13 cellular contexts compared by ENCODE assay signal in the genomic region with DNA sequence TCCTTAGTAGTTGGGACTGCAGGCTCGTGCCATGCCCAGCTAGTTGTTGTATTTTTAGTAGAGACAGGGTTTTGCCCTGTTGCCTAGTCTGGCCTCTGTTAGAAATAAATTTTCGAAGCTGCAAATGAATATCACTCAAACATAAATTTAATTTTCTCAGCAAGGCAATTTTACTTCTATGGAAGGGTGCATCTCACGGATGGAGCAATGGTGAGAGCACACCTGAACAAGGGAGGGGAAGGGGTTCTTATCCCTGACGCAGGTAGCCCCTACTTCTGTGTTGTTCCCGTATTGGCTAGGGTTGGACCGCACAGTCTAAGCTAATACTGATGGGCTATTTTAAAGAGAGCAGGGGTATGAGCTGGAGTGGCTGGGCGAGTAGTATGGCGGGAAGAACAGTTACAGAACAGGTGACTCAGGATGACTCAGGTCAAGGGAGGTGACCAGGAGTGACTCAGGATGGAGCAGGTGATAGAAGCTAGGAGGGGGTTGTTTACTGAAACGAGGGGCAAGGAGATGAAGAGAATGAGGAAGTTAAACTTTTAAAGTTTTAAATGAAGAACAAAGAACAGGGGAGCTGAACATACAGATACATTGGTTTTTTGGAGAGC. TPM values are rescaled to one million over a fixed set of nuclear protein-coding genes. Genes with fewer than 3 reads are reported as not detected.
A peak's percentile ranks its signal among the peaks of the same experiment; 100 is the strongest.
DNase-seq lines count a peak whose midpoint lies in the region; ATAC-seq and TF ChIP-seq lines count a peak whose summit lies in the region.
"Had no signal": no experiment of that assay in that cellular context is flagged by ENCODE, and none has a peak within 500 bp of the region (broad histone marks: within the 10 kb centered on the region; RNA-seq: fewer than 3 reads in every experiment).

No MANE protein-coding gene starts in this region.

- H3K4me1 Mint-ChIP-seq in T-helper 17 cell (peaks cover 40% of the 10 kb centered on the region), immature natural killer cell (peaks cover 47 to 57% of the 10 kb centered on the region in 2 donors)

- H3K27ac Mint-ChIP-seq in T-helper 17 cell (peak overlapping the region; percentile 48), immature natural killer cell (peak overlapping the region; percentile 60 to 91 (median 74))

- TF ChIP-seq EP300 in stomach (IDR thresholded peaks at IDR 0.05) = no peak

- no peak overlapping the region for H3K4me2 ChIP-seq in DND-41 (ENCODE audit: insufficient read depth, low read length)

- DNase-seq in A172 (ENCODE audit: low spot score) = peak; percentile 38
- DNase-seq in DND-41 = no peak
- no peak for DNase-seq in T-helper 17 cell
- DNase-seq in immature natural killer cell = no peak
- no peak for DNase-seq in H4 (ENCODE audit: low spot score)
- no peak for DNase-seq in stomach
- DNase-seq: aorta, IMR-90, NCI-H524 treated with DMSO at 0.1 percent for 48 hours had no signal

- peaks cover 62% of the 10 kb centered on the region for H3K36me3 ChIP-seq in DND-41 (ENCODE audit: insufficient read depth, low read length)
- H3K36me3 ChIP-seq in stomach = peaks cover 33 to 68% (median 49%) of the 10 kb centered on the region in 4 donors

- H3K36me3 Mint-ChIP-seq in T-helper 17 cell (ENCODE audit: low read depth) (peaks cover 2% of the 10 kb centered on the region), immature natural killer cell (peaks cover 20 to 47% (median 25%) of the 10 kb centered on the region in 3 donors)

- TF ChIP-seq POLR2A in stomach (IDR thresholded peaks at IDR 0.05) = no peak

- TF ChIP-seq CTCF in DND-41 (IDR thresholded peaks at IDR 0.05; ENCODE audit: borderline replicate concordance, extremely low read depth, low read length, poor library complexity, severe bottlenecking) (no peak), stomach (IDR thresholded peaks at IDR 0.05) (no peak)

- no peak for ATAC-seq in DND-41 (ENCODE audit: insufficient read depth, low read depth)
- ATAC-seq in T-helper 17 cell = no peak
- ATAC-seq in HG03342 (IDR thresholded peaks at IDR 0.05; ENCODE audit: unreplicated experiment) = no peak
- no peak for ATAC-seq in HG03442 (IDR thresholded peaks at IDR 0.05; ENCODE audit: unreplicated experiment)
- ATAC-seq: left lung had no signal

- H4K20me1 ChIP-seq in DND-41 (ENCODE audit: insufficient read depth, low read length) = peaks cover 22% of the 10 kb centered on the region

- no peak overlapping the region for H3K4me3 Mint-ChIP-seq in T-helper 17 cell
- no peak overlapping the region for H3K4me3 Mint-ChIP-seq in immature natural killer cell

- no peak overlapping the region for H3K4me3 ChIP-seq in DND-41 (ENCODE audit: low read depth in 1 of 2, low read length in 2 of 2)
- H3K4me3 ChIP-seq in stomach = no peak overlapping the region
- H3K4me3 ChIP-seq: left lung, right atrium auricular region had no signal

- H2AFZ ChIP-seq in DND-41 (ENCODE audit: low read depth, low read length) = no peak overlapping the region

- intact Hi-C loops in stomach (cut with DNase I; ENCODE audit: low total_unique reads) = no loop called here

- peaks cover 0 to 6% (median 1%) of the 10 kb centered on the region in 6 donors for H3K9me3 Mint-ChIP-seq in immature natural killer cell

- H3K27me3 Mint-ChIP-seq in T-helper 17 cell = no peaks in the 10 kb centered on the region
- peaks cover 0 to 5% (median 3%) of the 10 kb centered on the region in 3 donors for H3K27me3 Mint-ChIP-seq in immature natural killer cell (ENCODE audit: low read depth in 3 of 3)

- H3K27me3 ChIP-seq in DND-41 (ENCODE audit: insufficient read depth, low read length, poor library complexity) (no peaks in the 10 kb centered on the region), stomach (no peaks in the 10 kb centered on the region)
- H3K27me3 ChIP-seq: left lung, right atrium auricular region had no signal

- H3K27ac ChIP-seq in DND-41 (ENCODE audit: low read length) (peak overlapping the region; percentile 34), stomach (no peak overlapping the region)
- H3K27ac ChIP-seq: left lung, right atrium auricular region had no signal

- no peak overlapping the region for H3K9ac ChIP-seq in DND-41 (ENCODE audit: low read depth, low read length)

- 88 to 92% (median 91%) methylated on average over 9 of the region's 9 CpGs for WGBS in stomach, 5 donors

- H3K9me3 ChIP-seq in DND-41 (ENCODE audit: insufficient read depth, low read length, severe bottlenecking) (peaks cover 4% of the 10 kb centered on the region), T-helper 17 cell (ENCODE audit: control insufficient read depth, low read length, poor library complexity, severe bottlenecking) (no peaks in the 10 kb centered on the region), stomach (peaks cover 0 to 10% (median 0%) of the 10 kb centered on the region in 4 donors)
- H3K9me3 ChIP-seq: right atrium auricular region had no signal

- H3K79me2 ChIP-seq in DND-41 (ENCODE audit: insufficient read depth, low read length) = peaks cover 83% of the 10 kb centered on the region

- H3K4me1 ChIP-seq in DND-41 (ENCODE audit: insufficient read depth, low read length) (peaks cover 49% of the 10 kb centered on the region), stomach (peaks cover 8 to 56% (median 27%) of the 10 kb centered on the region in 4 donors)

RNA-seq across cellular contexts. Expression of a gene that starts 7.5 kb away (rescaled TPM):
- 16.9 and 50.8 TPM in 2 replicates for total RNA-seq in A172 (2014; rRNA removed; shearing (Covaris generic))
- total RNA-seq in T-helper 17 cell = 100 to 1,000 TPM; 205 to 225 TPM
- polyA plus RNA-seq in immature natural killer cell = 10 to 100 TPM in 1 of 3 donors, 1 to 10 TPM in 2; 4.6 to 22.6 (median 8.3) TPM
- total RNA-seq in H4 (2014; rRNA removed; shearing (Covaris generic)) = 3.6 and 5.9 TPM in 2 replicates
- total RNA-seq in stomach = 100 to 1,000 TPM in 3 of 5 donors, 10 to 100 TPM in 2; 25.8 to 265 (median 118) TPM
- polyA plus RNA-seq in stomach = 1 to 10 TPM; 2.3 to 7.7 (median 2.9) TPM

RNA-seq across cellular contexts. Expression of a gene that starts 29.1 kb away (rescaled TPM):
- 2.0 and 2.5 TPM in 2 replicates for total RNA-seq in A172 (2014; rRNA removed; shearing (Covaris generic))
- 10 to 100 TPM; 35.7 to 51.9 TPM for total RNA-seq in T-helper 17 cell
- 1 to 10 TPM in 2 of 3 donors, not detected in 1; 1.4 to 2.3 TPM for polyA plus RNA-seq in immature natural killer cell
- total RNA-seq in H4 (2014; rRNA removed; shearing (Covaris generic)) = 2.4 and 3.4 TPM in 2 replicates
- total RNA-seq in stomach = 100 to 1,000 TPM in 2 of 5 donors, 10 to 100 TPM in 3; 16.1 to 129 (median 65.3) TPM
- 1 to 10 TPM; 4.1 to 5.5 (median 5.0) TPM for polyA plus RNA-seq in stomach
